ENCODE assay signal across 8 cellular contexts in the genomic region with DNA sequence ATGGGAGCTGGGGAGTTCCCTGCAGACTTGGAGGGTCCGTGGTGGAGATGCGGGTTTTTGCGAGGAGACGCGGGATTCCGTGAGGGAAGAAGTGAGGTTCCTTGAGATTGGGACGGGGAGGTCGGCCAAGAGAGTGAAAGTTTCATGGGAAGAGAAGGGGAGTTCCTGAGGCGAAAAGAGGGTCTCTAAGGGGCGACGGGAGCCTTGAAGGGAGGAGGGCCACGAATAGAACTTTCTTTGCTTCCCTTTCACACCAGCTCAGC. TPM values are rescaled to one million over a fixed set of nuclear protein-coding genes. Genes with fewer than 3 reads are reported as not detected.
DNase-seq lines count a peak whose midpoint lies in the region; ATAC-seq and TF ChIP-seq lines count a peak whose summit lies in the region.

No MANE protein-coding gene starts in this region.

- H3K23ac ChIP-seq in mesenchymal stem cell (ENCODE audit: low read length in 2 of 2), result peak overlapping the region in 1 of 2 experiments; percentile 57

- TF ChIP-seq CTCF in heart right ventricle (IDR thresholded peaks at IDR 0.05) (no peak), brain microvascular endothelial cell (IDR thresholded peaks at IDR 0.05; ENCODE audit: low read depth, low read length, missing control alignments) (no peak)

- intact Hi-C loops in heart right ventricle (cut with DNase I), result loop anchor here in 3 of 10 donors (5.0 to 10.0 kb wide), 2 partner anchors 215 to 218 kb away; a partner anchor contains a TSS
- intact Hi-C loops in Right ventricle myocardium inferior (cut with DNase I), result loop anchor here (10.0 kb wide), 1 partner anchor 328 kb away; no protein-coding TSS in a partner anchor

- peak overlapping the region; percentile 76 for H2BK5ac ChIP-seq in mesenchymal stem cell (ENCODE audit: low read depth, low read length, poor library complexity, severe bottlenecking)

- H3K27ac ChIP-seq in heart right ventricle (peak overlapping the region; percentile 49 to 91 (median 89)), brain microvascular endothelial cell (no peak overlapping the region), mesenchymal stem cell (ENCODE audit: low read length, poor library complexity, severe bottlenecking) (no peak overlapping the region), urinary bladder (ENCODE audit: low read depth) (peak overlapping the region; percentile 76)

- no peak overlapping the region for H3K14ac ChIP-seq in mesenchymal stem cell (ENCODE audit: low read length in 2 of 2)

- H3K4ac ChIP-seq in mesenchymal stem cell (ENCODE audit: low read depth in 1 of 2, low read length in 2 of 2), result peak overlapping the region in 1 of 2 experiments; percentile 11

- in situ Hi-C loops in brain microvascular endothelial cell (cut with HindIII; ENCODE audit: low pct_ligation_motif_present, low sequenced_read_pairs), result no loop called here

- H4K91ac ChIP-seq in mesenchymal stem cell (ENCODE audit: low read length), result no peak overlapping the region

- H2AK5ac ChIP-seq in mesenchymal stem cell (ENCODE audit: low read length, severe bottlenecking), result no peak overlapping the region

- no peak overlapping the region for H2BK15ac ChIP-seq in mesenchymal stem cell (ENCODE audit: low read depth, poor library complexity, severe bottlenecking)

- H3K9me3 ChIP-seq in heart right ventricle, result no peaks in the 10 kb centered on the region
- no peaks in the 10 kb centered on the region for H3K9me3 ChIP-seq in mesenchymal stem cell (ENCODE audit: control insufficient read depth, low read length)

- H2BK120ac ChIP-seq in mesenchymal stem cell (ENCODE audit: low read depth, low read length), result peak overlapping the region; percentile 38

- H3K4me1 ChIP-seq in heart right ventricle (peaks cover 5 to 51% (median 43%) of the 10 kb centered on the region in 9 donors), mesenchymal stem cell (ENCODE audit: control insufficient read depth, insufficient read depth, low read depth, low read length) (peaks cover 15% of the 10 kb centered on the region), urinary bladder (ENCODE audit: insufficient read depth) (no peaks in the 10 kb centered on the region)

- H2AFZ ChIP-seq in mesenchymal stem cell (ENCODE audit: low read depth, low read length), result peak overlapping the region; percentile 54

- H3K4me2 ChIP-seq in mesenchymal stem cell (ENCODE audit: low read length, poor library complexity, severe bottlenecking), result peak overlapping the region; percentile 60

- H4K8ac ChIP-seq in mesenchymal stem cell (ENCODE audit: low read length), result no peak overlapping the region

- DNase-seq in heart right ventricle, result no peak
- no peak for DNase-seq in Right ventricle myocardium inferior (ENCODE audit: missing footprints)
- DNase-seq in brain microvascular endothelial cell, result no peak
- DNase-seq in mesenchymal stem cell, result peak; percentile 43
- no peak for DNase-seq in kidney tubule cell (ENCODE audit: low spot score)
- DNase-seq in CD1c-positive myeloid dendritic cell (ENCODE audit: extremely low spot score), result no peak

- H3K36me3 ChIP-seq in heart right ventricle (peaks cover 0 to 5% (median 0%) of the 10 kb centered on the region in 9 donors), brain microvascular endothelial cell (replicated peaks) (no peaks in the 10 kb centered on the region), mesenchymal stem cell (ENCODE audit: control insufficient read depth in 1 of 2, insufficient read depth in 2 of 2, low read depth in 1 of 2, low read length in 2 of 2) (no peaks in the 10 kb centered on the region), urinary bladder (ENCODE audit: insufficient read depth) (no peaks in the 10 kb centered on the region)

- WGBS in heart right ventricle, 2 donors, result 0% methylated on average over 12 of the region's 12 CpGs
- 9% methylated on average over 11 of the region's 12 CpGs for WGBS in mesenchymal stem cell
- 1% methylated on average over 12 of the region's 12 CpGs for whole genome bisulfite sequencing in urinary bladder

- H3K27me3 ChIP-seq in heart right ventricle (peaks cover 0 to 4% (median 0%) of the 10 kb centered on the region in 7 donors), brain microvascular endothelial cell (replicated peaks) (no peaks in the 10 kb centered on the region), mesenchymal stem cell (ENCODE audit: control insufficient read depth in 1 of 2, insufficient read depth in 1 of 2, low read length in 2 of 2) (no peaks in the 10 kb centered on the region)

- peaks cover 23% of the 10 kb centered on the region for H3K79me1 ChIP-seq in mesenchymal stem cell (replicated peaks; ENCODE audit: low read length, poor library complexity, severe bottlenecking)

- no peak for ATAC-seq in heart right ventricle
- ATAC-seq in Right ventricle myocardium inferior, result no peak
- ATAC-seq in GM21367 (IDR thresholded peaks at IDR 0.05; ENCODE audit: unreplicated experiment), result no peak

- H3K4me3 ChIP-seq in heart right ventricle (peak overlapping the region; percentile 52 to 94 (median 76)), brain microvascular endothelial cell (ENCODE audit: low read depth, low read length) (peak overlapping the region; percentile 79), mesenchymal stem cell (ENCODE audit: insufficient read depth in 1 of 2, low read depth in 1 of 2, low read length in 2 of 2) (peak overlapping the region; percentile 75 to 98), urinary bladder (ENCODE audit: low read depth, low read length) (peak overlapping the region; percentile 79)

- peak overlapping the region in 1 of 2 experiments; percentile 37 for H3K18ac ChIP-seq in mesenchymal stem cell (ENCODE audit: low read depth in 1 of 2, low read length in 2 of 2)

- H2BK12ac ChIP-seq in mesenchymal stem cell (ENCODE audit: low read length in 2 of 2), result no peak overlapping the region

- H3K9ac ChIP-seq in mesenchymal stem cell (ENCODE audit: low read length), result peak overlapping the region; percentile 92

RNA-seq across cellular contexts. Expression of a gene that starts 0.5 kb away (rescaled TPM):
- total RNA-seq in heart right ventricle (100 to 1,000 TPM in 6 of 10 donors, 10 to 100 TPM in 4; 90.2 to 125 (median 104) TPM), Right ventricle myocardium inferior (149 TPM), urinary bladder (21.7 TPM)
- polyA plus RNA-seq in heart right ventricle (100 to 1,000 TPM in 1 of 2 donors, 10 to 100 TPM in 1; 65.4 to 213 TPM), urinary bladder (29.5 TPM)
- polyA plus RNA-seq in mesenchymal stem cell (2013, experiment 1 of 2), result 76.1 TPM
- polyA plus RNA-seq in mesenchymal stem cell (2013, experiment 2 of 2), result 72.3 TPM

RNA-seq across cellular contexts. Expression of a gene that starts 4.3 kb away (rescaled TPM):
- total RNA-seq in heart right ventricle, result 10 to 100 TPM in 9 of 10 donors, 1 to 10 TPM in 1; 8.0 to 27.7 (median 14.9) TPM
- polyA plus RNA-seq in heart right ventricle, result 10 to 100 TPM; 14.6 to 45.4 TPM
- total RNA-seq in Right ventricle myocardium inferior, result 19.1 TPM
- 15.1 TPM for polyA plus RNA-seq in mesenchymal stem cell (2013, experiment 1 of 2)
- polyA plus RNA-seq in mesenchymal stem cell (2013, experiment 2 of 2), result 14.4 TPM
- 5.6 TPM for total RNA-seq in urinary bladder
- 17.5 TPM for polyA plus RNA-seq in urinary bladder

RNA-seq across cellular contexts. Expression of a gene that starts 51.5 kb away (rescaled TPM):
- total RNA-seq in heart right ventricle (10 to 100 TPM; 15.5 to 19.7 (median 18.0) TPM), Right ventricle myocardium inferior (16.0 TPM), urinary bladder (19.1 TPM)
- polyA plus RNA-seq in heart right ventricle (10 to 100 TPM; 11.6 to 37.5 TPM), urinary bladder (18.8 TPM)
- 28.3 TPM for polyA plus RNA-seq in mesenchymal stem cell (2013, experiment 1 of 2)
- 25.6 TPM for polyA plus RNA-seq in mesenchymal stem cell (2013, experiment 2 of 2)

Comparison
In these comparisons a context has a peak if more than half of its experiments do, and no peak if none do; other contexts are left out.
1. H3K27ac ChIP-seq: peak in heart right ventricle (10 of 10) and urinary bladder (single experiment); none in brain microvascular endothelial cell (single experiment) and mesenchymal stem cell (single experiment).
2. Peak in every context shown above with its lines, with median percentiles within 50 percentile points of each other: H3K4me3 ChIP-seq.